15 cellular contexts compared by ENCODE assay signal in the genomic region with DNA sequence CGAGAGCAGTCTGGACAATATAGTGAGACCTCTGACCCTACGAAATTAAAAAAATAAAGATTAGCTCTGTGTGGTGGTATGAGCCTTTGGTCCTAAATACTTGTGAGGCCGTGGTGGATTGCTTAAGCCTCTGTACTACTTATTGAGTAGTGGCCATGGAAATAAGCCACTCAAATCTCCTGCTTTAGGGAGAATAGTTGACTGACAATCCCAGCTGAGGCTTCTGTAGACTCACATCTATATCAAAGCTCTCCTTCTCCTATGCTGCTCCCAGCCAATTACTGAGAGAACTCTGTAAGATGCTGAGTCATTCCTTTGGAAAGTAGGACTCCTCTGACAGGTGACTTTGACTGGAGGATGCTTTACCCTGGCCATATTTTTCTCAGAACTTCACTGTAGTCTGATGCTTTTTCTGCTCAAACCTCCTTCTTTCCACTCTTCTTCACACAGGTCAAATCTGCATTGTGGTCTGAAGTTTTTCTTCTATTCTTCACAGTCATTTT.
"Had no signal": no experiment of that assay in that cellular context is flagged by ENCODE, and none has a peak within 500 bp of the region (broad histone marks: within the 10 kb centered on the region; RNA-seq: fewer than 3 reads in every experiment).

No MANE protein-coding gene starts in this region.

- ATAC-seq: esophagus mucosa; gastroesophageal sphincter; heart right ventricle; naive thymus-derived CD4-positive, alpha-beta T cell; pancreas; sciatic nerve; stimulated activated effector memory CD8-positive, alpha-beta T cell treated with anti-CD3 and anti-CD28 coated beads, Interleukin-12 subunit alpha, Interleukin-12 subunit beta, amount 100 ng/mL, for 72 hours; upper lobe of right lung had no signal

- H3K27me3 ChIP-seq: gastroesophageal sphincter, heart right ventricle, neural progenitor cell, pancreas, testis, upper lobe of right lung had no signal

- H3K9me3 ChIP-seq: gastroesophageal sphincter, heart right ventricle, pancreas, testis, upper lobe of right lung had no signal

- H3K27ac ChIP-seq: gastroesophageal sphincter, heart right ventricle, neural progenitor cell, pancreas, testis, upper lobe of right lung, VCaP had no signal

- H3K4me1 ChIP-seq: gastroesophageal sphincter, heart right ventricle, neural progenitor cell, pancreas, testis, upper lobe of right lung had no signal

- H3K4me3 ChIP-seq: gastroesophageal sphincter, heart right ventricle, neural progenitor cell, pancreas, testis, upper lobe of right lung had no signal

- H3K9ac ChIP-seq: neural progenitor cell had no signal

- H2AFZ ChIP-seq: neural progenitor cell had no signal

- H3K4me2 ChIP-seq: neural progenitor cell had no signal

- H3K36me3 ChIP-seq: gastroesophageal sphincter, heart right ventricle, neural progenitor cell, pancreas, upper lobe of right lung had no signal

- FAIRE-seq: pancreas had no signal

- DNase-seq: activated CD4-positive, alpha-beta T cell treated with anti-CD3 and anti-CD28 coated beads, Interleukin-2, amount 50 U/mL, for 4 hours; activated gamma-delta T cell; effector CD4-positive, alpha-beta T cell; heart right ventricle; naive thymus-derived CD4-positive, alpha-beta T cell; pancreas; stimulated activated CD4-positive, alpha-beta T cell treated with anti-CD3 and anti-CD28 coated beads, Interleukin-4, amount 100 ng/mL, for 24 hours; testis; upper lobe of right lung had no signal
